Comparison of ENCODE assay signal across 21 cellular contexts in genomic region chr15:81835731-81836130, GRCh38.
"Had no signal": no experiment of that assay in that cellular context is flagged by ENCODE, and none has a peak within 500 bp of the region (broad histone marks: within the 10 kb centered on the region; RNA-seq: fewer than 3 reads in every experiment).

No MANE protein-coding gene starts in this region.

- H3K36me3 ChIP-seq: SJSA1 had no signal

- H3K4me3 ChIP-seq: SJSA1, SK-N-MC had no signal

- H3K27me3 ChIP-seq: SJSA1 had no signal

- FAIRE-seq: RCC 7860 had no signal

- H3K9me3 ChIP-seq: SJSA1 had no signal

- H3K4me1 ChIP-seq: SJSA1 had no signal

- H3K27ac ChIP-seq: SJSA1, SK-N-MC had no signal

- DNase-seq: KBM-7, MV-4-11, NCI-H1048, NCI-H1105, NCI-H1436 treated with DMSO at 0.1 percent for 48 hours, NCI-H1694, NCI-H187 treated with DMSO at 0.1 percent for 48 hours, NCI-H2029 treated with DMSO at 0.1 percent for 48 hours, NCI-H2171 treated with DMSO at 0.1 percent for 48 hours, NCI-H226, NCI-H446, NCI-H510A, NCI-H524 treated with DMSO at 0.1 percent for 48 hours, NCI-H69, NCI-H774, Right ventricle myocardium superior, RPMI8226, SIG-M5 had no signal
